Comparison of ENCODE assay signal across 7 cellular contexts in genomic region chr6:143427109-143427817, GRCh38. TPM values are rescaled to one million over a fixed set of nuclear protein-coding genes. Genes with fewer than 3 reads are reported as not detected.
DNase-seq lines count a peak whose midpoint lies in the region; ATAC-seq, FAIRE-seq and TF ChIP-seq lines count a peak whose summit lies in the region.

No MANE protein-coding gene starts in this region.

- no peaks in the 10 kb centered on the region for H3K4me1 ChIP-seq in adrenal gland (replicated peaks in 1 of 2)

- peaks cover 11% of the 10 kb centered on the region for H3K36me3 Mint-ChIP-seq in T-cell

- 24 to 26% (median 26%) methylated on average over 4 of the region's 4 CpGs for WGBS in adrenal gland, 4 donors

- no peaks in the 10 kb centered on the region for H3K36me3 ChIP-seq in adrenal gland (replicated peaks in 1 of 2)

- H3K27me3 ChIP-seq in adrenal gland = no peaks in the 10 kb centered on the region

- CTCF ChIA-PET in T-cell (lab: Charles Lee) = interaction anchor here (0.6 to 3.3 kb wide), 26 partner anchors 15 to 1270 kb away, joined by 3 to 37 read pairs (median 5); partner anchors contain the start of genes ADAT2 (in 1 of the 2) and PEX3 (in 1 of the 2)

- no peaks in the 10 kb centered on the region for H3K27me3 Mint-ChIP-seq in T-cell

- H3K4me1 Mint-ChIP-seq in T-cell = peaks cover 2 to 5% (median 3%) of the 10 kb centered on the region in 3 donors

- peak; percentile 100 for ATAC-seq in HG02588 (IDR thresholded peaks at IDR 0.05; ENCODE audit: unreplicated experiment)
- peak; percentile 96 to 100 (median 99) for ATAC-seq in T-cell (replicated peaks in 1 of 4)
- ATAC-seq in left ventricle myocardium superior = peak; percentile 96
- peak; percentile 97 for ATAC-seq in sciatic nerve

- H3K4me3 ChIP-seq in adrenal gland = no peak overlapping the region

- H3K27ac ChIP-seq in adrenal gland = no peak overlapping the region

- peak; percentile 75 to 92 (median 89) for TF ChIP-seq CTCF in adrenal gland (IDR thresholded peaks at IDR 0.05)

- POLR2A ChIA-PET in T-cell (lab: Charles Lee) = interaction anchor here in 1 of 2 donors (1.0 kb wide), 1 partner anchor 734 kb away, joined by 5 read pairs; no protein-coding TSS in a partner anchor

- peak; percentile 78 for FAIRE-seq in GM12892 (lab: Jason Lieb, UNC)

- DNase-seq in GM12892 (ENCODE audit: insufficient read length) (peak; percentile 28), NAMALWA (ENCODE audit: low spot score) (peak; percentile 83), T-cell (peak; percentile 39 to 80 (median 72)), adrenal gland (peak; percentile 49 to 80 (median 72)), left ventricle myocardium superior (peak; percentile 75), sciatic nerve (ENCODE audit: low spot score) (peak; percentile 83)

- no peaks in the 10 kb centered on the region for H3K9me3 Mint-ChIP-seq in T-cell

- H3K27ac Mint-ChIP-seq in T-cell = no peak overlapping the region

- no peaks in the 10 kb centered on the region for H3K9me3 ChIP-seq in adrenal gland (replicated peaks in 1 of 3)

- intact Hi-C loops in adrenal gland (cut with DNase I) = loop anchor here (5.0 to 10.0 kb wide), 2 partner anchors 732 to 735 kb away; no protein-coding TSS in a partner anchor
- intact Hi-C loops in left ventricle myocardium superior (cut with micrococcal nuclease) = no loop called here
- intact Hi-C loops in sciatic nerve (cut with DNase I) = loop anchor here (10.0 kb wide), 1 partner anchor 732 kb away; no protein-coding TSS in a partner anchor

- no peak for TF ChIP-seq POLR2A in GM12892 (IDR thresholded peaks at IDR 0.05; ENCODE audit: low read depth, low read length)
- TF ChIP-seq POLR2A in adrenal gland (IDR thresholded peaks at IDR 0.05) = no peak

- no peak overlapping the region for H3K4me3 Mint-ChIP-seq in T-cell

RNA-seq across cellular contexts. Expression of gene ADAT2, which starts 23.2 kb away (rescaled TPM):
- 24.6 TPM for polyA plus RNA-seq in GM12892 (2012; ENCODE audit: missing spikeins)
- 10 to 100 TPM; 15.8 to 22.8 (median 19.3) TPM for total RNA-seq in T-cell
- total RNA-seq in adrenal gland = 1 to 10 TPM in 7 of 8 donors, under 1 TPM in 1; 0.61 to 9.0 (median 6.0) TPM
- 10 to 100 TPM in 2 of 3 donors, 1 to 10 TPM in 1; 5.7 to 18.6 (median 12.3) TPM for polyA plus RNA-seq in adrenal gland
- total RNA-seq in left ventricle myocardium superior = 1.9 TPM
- total RNA-seq in sciatic nerve = 9.7 TPM

RNA-seq across cellular contexts. Expression of gene PEX3, which starts 23.3 kb away (rescaled TPM):
- 26.1 TPM for polyA plus RNA-seq in GM12892 (2012; ENCODE audit: missing spikeins)
- total RNA-seq in T-cell (10 to 100 TPM; 12.2 to 19.9 (median 16.9) TPM), adrenal gland (100 to 1,000 TPM in 1 of 8 donors, 10 to 100 TPM in 7; 32.3 to 106 (median 54.2) TPM), left ventricle myocardium superior (21.7 TPM), sciatic nerve (27.1 TPM)
- 100 to 1,000 TPM in 1 of 3 donors, 10 to 100 TPM in 2; 16.3 to 152 (median 17.3) TPM for polyA plus RNA-seq in adrenal gland

Comparison
In these comparisons a context has a peak if more than half of its experiments do, and no peak if none do; other contexts are left out.
1. DNase-seq: peak in every context shown above with its lines; median percentile 83 in NAMALWA; 83 in sciatic nerve; 75 in left ventricle myocardium superior; 72 in adrenal gland; 72 in T-cell; 28 in GM12892.